In the genomic region with DNA sequence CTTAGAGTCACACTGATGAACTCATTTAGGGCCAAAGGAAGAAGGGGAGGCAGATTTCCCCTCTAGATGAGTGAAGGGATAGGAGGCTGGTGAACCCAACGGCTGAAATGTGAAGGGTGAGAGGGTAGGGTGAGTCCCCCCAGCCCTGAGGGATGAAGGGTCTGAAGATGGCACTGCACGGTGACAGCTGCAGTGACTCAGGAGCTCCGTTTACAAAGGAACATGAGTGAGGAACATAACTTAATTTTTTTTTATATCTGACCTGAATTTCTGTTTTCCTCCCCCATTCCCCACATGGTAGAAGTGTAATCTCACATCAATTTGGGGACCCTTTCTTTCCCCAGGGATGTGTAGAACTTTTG, we compare ENCODE assay signal across 14 cellular contexts. TPM values are rescaled to one million over a fixed set of nuclear protein-coding genes. Genes with fewer than 3 reads are reported as not detected.
DNase-seq lines count a peak whose midpoint lies in the region; ATAC-seq and TF ChIP-seq lines count a peak whose summit lies in the region.
"Had no signal": no experiment of that assay in that cellular context is flagged by ENCODE, and none has a peak within 500 bp of the region (broad histone marks: within the 10 kb centered on the region; RNA-seq: fewer than 3 reads in every experiment).

No MANE protein-coding gene starts in this region.

- no peaks in the 10 kb centered on the region for H3K9me3 Mint-ChIP-seq in Calu3 (ENCODE audit: low read depth, unreplicated experiment)
- H3K9me3 Mint-ChIP-seq in activated CD4-positive, alpha-beta T cell treated with anti-CD3 and anti-CD28 coated beads, Interleukin-2, amount 10 ng/mL, durations not matched to agents 24 days and 14 days = no peaks in the 10 kb centered on the region
- H3K9me3 Mint-ChIP-seq: activated naive CD4-positive, alpha-beta T cell treated with anti-CD3 and anti-CD28 coated beads for 36 hours; T-helper 1 cell treated with Interleukin-12 subunit alpha and Interleukin-12 subunit beta and Interleukin-4 antibody, amounts not matched to agents 30 μg/mL and 1 μg/mL, for 36 hours had no signal

- intact Hi-C loops in Calu3 (cut with micrococcal nuclease; ENCODE audit: unreplicated experiment) = no loop called here
- intact Hi-C loops in right lobe of liver (cut with DNase I) = no loop called here
- intact Hi-C loops in activated CD4-positive, alpha-beta T cell treated with anti-CD3 and anti-CD28 coated beads, Interleukin-2, amount 10 ng/mL, durations not matched to agents 24 days and 14 days (cut with micrococcal nuclease) = no loop called here

- no peak overlapping the region for H3K4me3 ChIP-seq in brain microvascular endothelial cell (ENCODE audit: low read depth, low read length)
- H3K4me3 ChIP-seq in right lobe of liver = no peak overlapping the region
- no peak overlapping the region for H3K4me3 ChIP-seq in skin epidermis
- H3K4me3 ChIP-seq: BLaER1 treated with 17β-estradiol and CSF1 and Interleukin-3, amounts not matched to agents 10 nM and 100 nM; K562 had no signal

- no peak overlapping the region for H3K4me3 Mint-ChIP-seq in Calu3 (ENCODE audit: low read depth, unreplicated experiment)
- H3K4me3 Mint-ChIP-seq in activated CD4-positive, alpha-beta T cell treated with anti-CD3 and anti-CD28 coated beads, Interleukin-2, amount 10 ng/mL, durations not matched to agents 24 days and 14 days = no peak overlapping the region
- H3K4me3 Mint-ChIP-seq: activated naive CD4-positive, alpha-beta T cell treated with anti-CD3 and anti-CD28 coated beads for 36 hours; T-helper 1 cell treated with Interleukin-12 subunit alpha and Interleukin-12 subunit beta and Interleukin-4 antibody, amounts not matched to agents 30 μg/mL and 1 μg/mL, for 36 hours had no signal

- H3K4me1 ChIP-seq in right lobe of liver = peaks cover 0 to 43% (median 22%) of the 10 kb centered on the region in 4 donors

- in situ Hi-C loops in brain microvascular endothelial cell (cut with HindIII; ENCODE audit: low pct_ligation_motif_present, low sequenced_read_pairs) = no loop called here

- BruUV-seq in Calu3 (replicated peaks; lab: Mats Ljungman, UMichigan) = no TSS peak

- H3K36me3 Mint-ChIP-seq in Calu3 (ENCODE audit: insufficient read depth, unreplicated experiment) = peaks cover 37% of the 10 kb centered on the region
- H3K36me3 Mint-ChIP-seq in activated CD4-positive, alpha-beta T cell treated with anti-CD3 and anti-CD28 coated beads, Interleukin-2, amount 10 ng/mL, durations not matched to agents 24 days and 14 days (ENCODE audit: low read depth) = no peaks in the 10 kb centered on the region

- no peak for DNase-seq in Calu3
- DNase-seq in brain microvascular endothelial cell = no peak
- no peak for DNase-seq in right lobe of liver
- no peak for DNase-seq in activated CD4-positive, alpha-beta T cell treated with anti-CD3 and anti-CD28 coated beads, Interleukin-2, amount 10 ng/mL, durations not matched to agents 24 days and 14 days
- DNase-seq in Ammon's horn (ENCODE audit: low spot score) = no peak
- no peak for DNase-seq in NCI-H1048 (lab: John Stamatoyannopoulos, UW)
- DNase-seq: activated CD4-positive, alpha-beta T cell treated with anti-CD3 and anti-CD28 coated beads, Interleukin-2, amount 50 U/mL, for 1 hour; activated naive CD4-positive, alpha-beta T cell treated with anti-CD3 and anti-CD28 coated beads for 36 hours; NCI-H187 treated with DMSO at 0.1 percent for 48 hours had no signal

- H3K27ac Mint-ChIP-seq in Calu3 (ENCODE audit: unreplicated experiment) = peak overlapping the region; percentile 62
- no peak overlapping the region for H3K27ac Mint-ChIP-seq in activated CD4-positive, alpha-beta T cell treated with anti-CD3 and anti-CD28 coated beads, Interleukin-2, amount 10 ng/mL, durations not matched to agents 24 days and 14 days
- H3K27ac Mint-ChIP-seq: activated naive CD4-positive, alpha-beta T cell treated with anti-CD3 and anti-CD28 coated beads for 36 hours; T-helper 1 cell treated with Interleukin-12 subunit alpha and Interleukin-12 subunit beta and Interleukin-4 antibody, amounts not matched to agents 30 μg/mL and 1 μg/mL, for 36 hours had no signal

- CTCF ChIA-PET in Calu3 (lab: Charles Lee) = interaction anchor here (0.6 to 1.4 kb wide), 7 partner anchors 10 to 466 kb away, joined by 3 to 6 read pairs (median 4); partner anchors contain the start of gene SNX33

- 71% methylated on average over 3 of the region's 3 CpGs for WGBS in right lobe of liver (ENCODE audit: insufficient coverage, low coverage, low lambda C conversion rate, missing lambda C conversion rate)

- H3K27ac ChIP-seq in brain microvascular endothelial cell (peak overlapping the region; percentile 85), right lobe of liver (peak overlapping the region; percentile 52 to 65 (median 58)), skin epidermis (peak overlapping the region in 20 of 21 experiments; percentile 65 to 92 (median 86))

- TF ChIP-seq CTCF in Calu3 (IDR thresholded peaks at IDR 0.05; ENCODE audit: unreplicated experiment) (no peak), brain microvascular endothelial cell (IDR thresholded peaks at IDR 0.05; ENCODE audit: low read depth, low read length, missing control alignments) (no peak), right lobe of liver (IDR thresholded peaks at IDR 0.05) (no peak)

- H3K9me3 ChIP-seq in right lobe of liver = no peaks in the 10 kb centered on the region
- H3K9me3 ChIP-seq: BLaER1 treated with 17β-estradiol and CSF1 and Interleukin-3, amounts not matched to agents 10 nM and 100 nM had no signal

- no peak for TF ChIP-seq POLR2A in right lobe of liver (IDR thresholded peaks at IDR 0.05)

- ATAC-seq in right lobe of liver (no peak), GM18498 (IDR thresholded peaks at IDR 0.05; ENCODE audit: unreplicated experiment) (no peak)

- H3K4me1 Mint-ChIP-seq in Calu3 (ENCODE audit: low read depth, unreplicated experiment) = peaks cover 64% of the 10 kb centered on the region
- H3K4me1 Mint-ChIP-seq in activated CD4-positive, alpha-beta T cell treated with anti-CD3 and anti-CD28 coated beads, Interleukin-2, amount 10 ng/mL, durations not matched to agents 24 days and 14 days = no peaks in the 10 kb centered on the region

- H3K27me3 Mint-ChIP-seq in Calu3 (ENCODE audit: unreplicated experiment) = no peaks in the 10 kb centered on the region
- H3K27me3 Mint-ChIP-seq in activated CD4-positive, alpha-beta T cell treated with anti-CD3 and anti-CD28 coated beads, Interleukin-2, amount 10 ng/mL, durations not matched to agents 24 days and 14 days = no peaks in the 10 kb centered on the region

- H3K36me3 ChIP-seq in brain microvascular endothelial cell (replicated peaks) (peaks cover 20% of the 10 kb centered on the region), right lobe of liver (peaks cover 0 to 9% (median 2%) of the 10 kb centered on the region in 4 donors)

- H3K27me3 ChIP-seq in brain microvascular endothelial cell (replicated peaks) (no peaks in the 10 kb centered on the region), right lobe of liver (no peaks in the 10 kb centered on the region)
- H3K27me3 ChIP-seq: BLaER1 treated with 17β-estradiol and CSF1 and Interleukin-3, amounts not matched to agents 10 nM and 100 nM had no signal

RNA-seq across cellular contexts. Expression of gene SNX33, which starts 14.0 kb away (rescaled TPM):
- 23.2 and 24.1 TPM in 2 replicates for total RNA-seq in Calu3 (2022)
- 10 to 100 TPM; 12.0 to 17.2 (median 14.2) TPM for total RNA-seq in right lobe of liver
- total RNA-seq in activated CD4-positive, alpha-beta T cell treated with anti-CD3 and anti-CD28 coated beads, Interleukin-2, amount 10 ng/mL, durations not matched to agents 24 days and 14 days = 4.1 TPM in 2 replicates

RNA-seq across cellular contexts. Expression of gene IMP3, which starts 21.7 kb away (rescaled TPM):
- total RNA-seq in Calu3 (2022) (77.8 and 91.5 TPM in 2 replicates), right lobe of liver (100 to 1,000 TPM in 2 of 6 experiments, 10 to 100 TPM in 4; 37.7 to 192 (median 44.4) TPM)
- total RNA-seq in activated CD4-positive, alpha-beta T cell treated with anti-CD3 and anti-CD28 coated beads, Interleukin-2, amount 10 ng/mL, durations not matched to agents 24 days and 14 days = 108 and 112 TPM in 2 replicates

RNA-seq across cellular contexts. Expression of gene SNUPN, which starts 36.2 kb away (rescaled TPM):
- total RNA-seq in Calu3 (2022) = 24.5 and 28.0 TPM in 2 replicates
- total RNA-seq in right lobe of liver = 10 to 100 TPM; 11.1 to 19.4 (median 13.3) TPM
- 33.7 and 34.5 TPM in 2 replicates for total RNA-seq in activated CD4-positive, alpha-beta T cell treated with anti-CD3 and anti-CD28 coated beads, Interleukin-2, amount 10 ng/mL, durations not matched to agents 24 days and 14 days

RNA-seq across cellular contexts. Expression of gene CSPG4, which starts 50.9 kb away (rescaled TPM):
- 0.05 TPM in 1 of 2 replicates, not detected in the other for total RNA-seq in Calu3 (2022)
- total RNA-seq in right lobe of liver = under 1 TPM; 0.12 to 0.29 (median 0.20) TPM
- not detected in 2 replicates for total RNA-seq in activated CD4-positive, alpha-beta T cell treated with anti-CD3 and anti-CD28 coated beads, Interleukin-2, amount 10 ng/mL, durations not matched to agents 24 days and 14 days
- total RNA-seq: activated naive CD4-positive, alpha-beta T cell treated with anti-CD3 and anti-CD28 coated beads for 36 hours had no signal
